ENCODE assay signal across 1 cellular context in genomic region chr13:85737952-85738351, GRCh38.
TF ChIP-seq lines count a peak whose summit lies in the region.

No MANE protein-coding gene starts in this region.

TF ChIP-seq in GM23338, 12 proteins besides CTCF, POLR2A, EP300 and RAD21 (continued from another document):
- TF ChIP-seq ETS1 (IDR thresholded peaks at IDR 0.05): no peak
- no peak for TF ChIP-seq EZH2phosphoT487 (IDR thresholded peaks at IDR 0.05; ENCODE audit: unreplicated experiment)
- no peak for TF ChIP-seq EZH2 (IDR thresholded peaks at IDR 0.05; ENCODE audit: low read depth, unreplicated experiment)
- no peak for TF ChIP-seq REST (IDR thresholded peaks at IDR 0.05; ENCODE audit: unreplicated experiment)
- TF ChIP-seq ZNF114 (CRISPR knock-in tag; IDR thresholded peaks at IDR 0.05): no peak
- TF ChIP-seq ZNF331 (CRISPR knock-in tag; IDR thresholded peaks at IDR 0.05; ENCODE audit: low read depth): no peak
